In the genomic region with DNA sequence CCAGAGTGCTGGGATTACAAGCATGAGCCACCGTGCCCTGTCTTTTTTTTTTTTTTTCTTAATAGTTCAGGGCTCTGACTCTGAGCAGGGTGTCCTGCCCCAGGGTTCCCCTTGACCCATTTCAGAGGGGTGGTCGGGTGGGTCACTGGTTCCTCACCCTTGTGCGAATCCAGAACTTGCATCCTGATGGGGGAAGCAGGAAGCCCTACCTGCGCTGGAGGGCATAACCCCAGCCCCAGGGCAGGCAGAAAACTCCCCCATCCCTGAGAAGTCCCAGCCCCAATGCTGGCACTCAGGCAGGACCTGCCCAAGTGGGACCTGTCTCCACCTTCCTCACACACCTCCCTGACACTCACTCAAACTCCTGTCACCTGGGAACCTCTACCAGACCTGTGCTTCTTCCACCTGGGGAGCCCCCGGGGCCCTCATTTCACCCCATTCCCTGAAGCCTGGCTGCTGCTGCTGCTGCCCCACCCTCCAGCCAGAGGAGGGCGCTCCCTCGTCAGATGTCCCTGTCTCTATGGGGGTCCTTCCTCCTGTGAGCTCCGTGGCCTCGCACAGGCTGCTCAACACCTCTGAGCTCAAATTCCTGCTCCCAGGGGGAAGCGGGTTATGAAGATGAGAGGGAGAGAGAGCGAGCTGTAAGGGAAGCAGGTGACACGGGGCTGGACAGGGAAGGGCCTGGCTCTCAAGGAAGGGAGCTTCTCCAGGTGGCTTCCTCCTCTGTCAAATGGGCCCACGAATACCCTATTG, we compare ENCODE assay signal across 8 cellular contexts. TPM values are rescaled to one million over a fixed set of nuclear protein-coding genes. Genes with fewer than 3 reads are reported as not detected.
DNase-seq lines count a peak whose midpoint lies in the region; ATAC-seq and TF ChIP-seq lines count a peak whose summit lies in the region.

No MANE protein-coding gene starts in this region.

- POLR2A ChIA-PET in A673 (lab: Charles Lee; ENCODE audit: low non-redundant PET) = no interaction called here

- H3K27ac ChIP-seq in A673 (ENCODE audit: low read depth, low read length, poor library complexity, severe bottlenecking) = no peak overlapping the region
- no peak overlapping the region for H3K27ac ChIP-seq in neutrophil

- H3K27me3 ChIP-seq in A673 (replicated peaks; ENCODE audit: insufficient read depth, low read depth, low read length, poor library complexity) = no peaks in the 10 kb centered on the region
- H3K27me3 ChIP-seq in neutrophil = peaks cover 91% of the 10 kb centered on the region

- ATAC-seq in HG02759 (IDR thresholded peaks at IDR 0.05; ENCODE audit: unreplicated experiment) (peak; percentile 40), GM21367 (IDR thresholded peaks at IDR 0.05; ENCODE audit: unreplicated experiment) (no peak), HG03097 (IDR thresholded peaks at IDR 0.05; ENCODE audit: low FRiP score, unreplicated experiment) (no peak)

- no peaks in the 10 kb centered on the region for H3K4me1 ChIP-seq in A673 (ENCODE audit: insufficient read depth, low read length, poor library complexity, severe bottlenecking)
- H3K4me1 ChIP-seq in neutrophil (ENCODE audit: control insufficient read depth in 1 of 2, insufficient read depth in 1 of 2, low read depth in 1 of 2, low read length in 1 of 2) = peaks cover 19 to 22% of the 10 kb centered on the region in 2 experiments

- TF ChIP-seq CTCF in A673 (conservative IDR thresholded peaks at IDR 0.05; ENCODE audit: low read depth, low read length) (peak; percentile 65), neutrophil (IDR thresholded peaks at IDR 0.05) (peak; percentile 42)

- no TSS peak for BruUV-seq in A673 (replicated peaks; lab: Mats Ljungman, UMichigan)

- CTCF ChIA-PET in A673 (lab: Charles Lee) = no interaction called here

- intact Hi-C loops in A673 (cut with micrococcal nuclease; ENCODE audit: unreplicated experiment) (loop anchor here (10.0 kb wide), 1 partner anchor 63 kb away; no protein-coding TSS in a partner anchor), head of caudate nucleus (cut with DNase I) (no loop called here)

- H3K36me3 ChIP-seq in A673 (ENCODE audit: insufficient read depth, low read length, poor library complexity, severe bottlenecking) (no peaks in the 10 kb centered on the region), neutrophil (no peaks in the 10 kb centered on the region)

- H3K4me3 ChIP-seq in A673 (ENCODE audit: low read depth, low read length, poor library complexity, severe bottlenecking) = peak overlapping the region; percentile 13
- H3K4me3 ChIP-seq in neutrophil (ENCODE audit: low read depth in 1 of 2, low read length in 1 of 2) = peak overlapping the region; percentile 50 to 67

- DNase-seq in A673 (ENCODE audit: low spot score) (peak; percentile 50), activated T-cell treated with anti-CD3 and anti-CD28 coated beads for 48 hours (ENCODE audit: low read depth) (peak; percentile 43), head of caudate nucleus (peak in 32 of 42 donors; percentile 18 to 83 (median 66)), 8988T (no peak)

- H3K9me3 ChIP-seq in A673 (ENCODE audit: low read depth, low read length, poor library complexity, severe bottlenecking) = no peaks in the 10 kb centered on the region
- no peaks in the 10 kb centered on the region for H3K9me3 ChIP-seq in neutrophil

RNA-seq across cellular contexts. Expression of a gene that starts 15.1 kb away (rescaled TPM):
- 10.1 and 11.5 TPM in 2 replicates for total RNA-seq in A673 (2021)
